In the genomic region with DNA sequence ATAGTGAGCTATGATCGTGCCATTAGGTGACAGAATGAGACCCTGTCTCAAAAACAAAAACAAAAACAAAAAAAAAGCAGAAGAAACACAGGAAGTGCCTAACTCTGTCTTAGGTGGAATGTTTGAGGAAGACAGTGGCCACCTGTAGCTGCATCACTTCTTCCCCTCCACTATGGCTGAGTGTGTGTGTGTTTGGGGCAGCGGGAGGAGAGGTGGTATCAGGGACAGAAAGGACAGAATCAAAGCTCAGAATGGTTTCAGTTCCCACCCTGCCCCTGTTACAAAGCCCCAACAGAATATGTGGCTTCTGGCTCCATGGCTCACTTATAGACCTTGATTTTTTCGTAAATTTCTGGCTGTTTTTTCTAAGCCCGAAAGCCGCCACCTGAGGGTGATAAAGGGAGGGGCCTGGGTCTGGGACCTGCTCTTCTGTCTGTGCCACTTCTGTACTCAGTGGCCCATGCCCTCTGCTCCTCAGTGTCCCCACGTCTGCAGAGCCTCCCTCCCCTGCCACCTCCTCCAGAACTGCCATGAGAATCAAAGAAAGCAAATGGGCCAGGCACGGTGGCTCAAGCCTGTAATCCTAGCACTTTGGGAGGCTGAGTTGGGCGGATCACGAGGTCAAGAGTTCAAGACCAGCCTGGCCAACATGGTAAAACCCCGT, we compare ENCODE assay signal across 22 cellular contexts. TPM values are rescaled to one million over a fixed set of nuclear protein-coding genes. Genes with fewer than 3 reads are reported as not detected.
DNase-seq lines count a peak whose midpoint lies in the region; ATAC-seq, FAIRE-seq and TF ChIP-seq lines count a peak whose summit lies in the region.
"Had no signal": no experiment of that assay in that cellular context is flagged by ENCODE, and none has a peak within 500 bp of the region (broad histone marks: within the 10 kb centered on the region; RNA-seq: fewer than 3 reads in every experiment).

No MANE protein-coding gene starts in this region.

- H3K9me3 Mint-ChIP-seq in osteocyte (ENCODE audit: unreplicated experiment): no peaks in the 10 kb centered on the region
- H3K9me3 Mint-ChIP-seq: CD4-positive, alpha-beta memory T cell; T-cell had no signal

- no peaks in the 10 kb centered on the region for H3K27me3 Mint-ChIP-seq in osteocyte (ENCODE audit: unreplicated experiment)
- H3K27me3 Mint-ChIP-seq: activated CD8-positive, alpha-beta memory T cell treated with anti-CD3 and anti-CD28 coated beads, Interleukin-2, amount 10 ng/mL, durations not matched to agents 7 days and 5 days; activated naive CD8-positive, alpha-beta T cell; CD4-positive, alpha-beta memory T cell; T-cell had no signal

- no peaks in the 10 kb centered on the region for H3K9me3 ChIP-seq in BLaER1
- H3K9me3 ChIP-seq: lower lobe of right lung, pancreas, testis had no signal

- no peak overlapping the region for H3K27ac Mint-ChIP-seq in osteocyte (ENCODE audit: unreplicated experiment)
- H3K27ac Mint-ChIP-seq: activated CD8-positive, alpha-beta memory T cell treated with anti-CD3 and anti-CD28 coated beads, Interleukin-2, amount 10 ng/mL, durations not matched to agents 7 days and 5 days; activated naive CD8-positive, alpha-beta T cell had no signal

- no peak for TF ChIP-seq POLR2A in GM12891 (IDR thresholded peaks at IDR 0.05; ENCODE audit: low read depth, low read length)

- peaks cover 9% of the 10 kb centered on the region for H3K36me3 Mint-ChIP-seq in osteocyte (ENCODE audit: unreplicated experiment)

- H3K4me2 ChIP-seq in BLaER1: 0 out of 2 replicates have a peak overlapping the region, but pooled peaks have one; percentile 19

- no peak overlapping the region for H3K4me3 ChIP-seq in BLaER1
- H3K4me3 ChIP-seq: lower lobe of right lung, pancreas, testis had no signal

- peaks cover 16% of the 10 kb centered on the region for H3K4me1 Mint-ChIP-seq in osteocyte (ENCODE audit: unreplicated experiment)
- H3K4me1 Mint-ChIP-seq: CD4-positive, alpha-beta memory T cell had no signal

- H3K4me3 Mint-ChIP-seq in osteocyte (ENCODE audit: unreplicated experiment): no peak overlapping the region
- H3K4me3 Mint-ChIP-seq: activated CD8-positive, alpha-beta memory T cell treated with anti-CD3 and anti-CD28 coated beads, Interleukin-2, amount 10 ng/mL, durations not matched to agents 7 days and 5 days; activated naive CD8-positive, alpha-beta T cell; CD4-positive, alpha-beta memory T cell; T-cell had no signal

- H3K4me1 ChIP-seq in BLaER1: peaks cover 11% of the 10 kb centered on the region; the same call in 1 of the 2 replicates
- H3K4me1 ChIP-seq: lower lobe of right lung had no signal

- H3K27me3 ChIP-seq in BLaER1: no peaks in the 10 kb centered on the region
- H3K27me3 ChIP-seq: pancreas, testis had no signal

- ATAC-seq in HG02938 (IDR thresholded peaks at IDR 0.05; ENCODE audit: unreplicated experiment) (no peak), GM18511 (IDR thresholded peaks at IDR 0.05; ENCODE audit: unreplicated experiment) (no peak)
- ATAC-seq: activated CD8-positive, alpha-beta memory T cell treated with anti-CD3 and anti-CD28 coated beads, Interleukin-2, amount 10 ng/mL, durations not matched to agents 7 days and 5 days; lower lobe of right lung; pancreas; PC-3; T-cell had no signal

- FAIRE-seq in GM12891 (lab: Jason Lieb, UNC): peak; percentile 41
- FAIRE-seq in urothelium cell line (lab: Jason Lieb, UNC): no peak
- FAIRE-seq: frontal cortex, HTR-8/SVneo, kidney, pancreas had no signal

- H3K36me3 ChIP-seq in BLaER1: peaks cover 6% of the 10 kb centered on the region
- H3K36me3 ChIP-seq: lower lobe of right lung, pancreas had no signal

- DNase-seq in GM12891 (ENCODE audit: insufficient read length, low spot score) (no peak), ecto neural progenitor cell (ENCODE audit: low spot score) (peak; percentile 34), osteocyte (ENCODE audit: extremely low spot score, unreplicated experiment) (peak; percentile 57), urothelium cell line (ENCODE audit: low spot score) (no peak)
- DNase-seq: CD4-positive, alpha-beta memory T cell; effector CD4-positive, alpha-beta T cell; Kasumi-1; kidney; lower lobe of right lung; NCI-H2029; NCI-H446; pancreas; PC-3; testis had no signal

- H4K20me1 ChIP-seq in BLaER1: no peaks in the 10 kb centered on the region

- no peak overlapping the region for H3K9ac ChIP-seq in BLaER1

- no peak overlapping the region for H3K27ac ChIP-seq in BLaER1
- H3K27ac ChIP-seq: lower lobe of right lung, pancreas, testis had no signal

- no peak for TF ChIP-seq CTCF in osteocyte (IDR thresholded peaks at IDR 0.05)

TF ChIP-seq in GM12891, 5 proteins besides CTCF, POLR2A, EP300 and RAD21:
- TF ChIP-seq SPI1 (IDR thresholded peaks at IDR 0.05; ENCODE audit: low read depth, low read length): peak; percentile 27
- TF ChIP-seq TAF1 (IDR thresholded peaks at IDR 0.05; ENCODE audit: low read depth, low read length): no peak
- TF ChIP-seq PAX5 (IDR thresholded peaks at IDR 0.05; ENCODE audit: insufficient read depth, low read length, severe bottlenecking): no peak
- no peak for TF ChIP-seq POU2F2 (IDR thresholded peaks at IDR 0.05; ENCODE audit: low read depth, low read length)
TF ChIP-seq in GM12891: peak in this region for 1.

RNA-seq across cellular contexts. Expression of gene SERTAD2, which starts 27.4 kb away (rescaled TPM):
- polyA plus RNA-seq in GM12891 (2012; ENCODE audit: low read depth, missing spikeins): 16.5 TPM
- 15.5 and 17.4 TPM in 2 replicates for total RNA-seq in osteocyte

Comparison
In these comparisons a context has a peak if more than half of its experiments do, and no peak if none do; other contexts are left out.
1. DNase-seq: peak in ecto neural progenitor cell (single experiment) and osteocyte (single experiment); none in GM12891 (single experiment) and urothelium cell line (single experiment).